In the genomic region with DNA sequence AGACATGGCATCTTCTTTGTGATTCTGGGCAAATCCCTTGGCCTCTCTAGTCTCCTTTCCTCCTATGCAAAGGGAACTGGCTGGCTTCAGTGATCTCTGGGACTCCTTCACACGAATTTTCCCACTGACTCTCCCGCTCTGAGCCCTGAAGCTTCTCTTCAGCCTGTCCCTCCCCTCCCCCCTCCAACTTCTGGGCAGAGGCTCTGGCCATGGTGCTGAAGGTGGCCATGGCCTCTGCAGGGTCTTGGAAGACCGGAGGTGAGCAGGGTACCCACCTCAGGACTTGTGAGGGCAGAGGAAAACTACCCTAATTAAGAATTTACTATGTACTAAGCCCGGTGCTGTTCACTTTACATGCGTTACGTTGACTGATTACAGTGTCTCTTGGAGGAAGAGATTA, we compare ENCODE assay signal across 15 cellular contexts. TPM values are rescaled to one million over a fixed set of nuclear protein-coding genes. Genes with fewer than 3 reads are reported as not detected.
DNase-seq lines count a peak whose midpoint lies in the region; ATAC-seq and TF ChIP-seq lines count a peak whose summit lies in the region.
"Had no signal": no experiment of that assay in that cellular context is flagged by ENCODE, and none has a peak within 500 bp of the region (broad histone marks: within the 10 kb centered on the region; RNA-seq: fewer than 3 reads in every experiment).

No MANE protein-coding gene starts in this region.

- H3K9me3 ChIP-seq in H9 (ENCODE audit: control insufficient read depth, low read depth, low read length) (no peaks in the 10 kb centered on the region), endodermal cell (ENCODE audit: control insufficient read depth, low read length) (no peaks in the 10 kb centered on the region)
- H3K9me3 ChIP-seq: SJSA1 had no signal

- no peak overlapping the region for H2BK5ac ChIP-seq in H9 (ENCODE audit: insufficient read length, low read length)

- WGBS in H9 (ENCODE audit: extremely low coverage, insufficient read length, low lambda C conversion rate) = no CpG with 5 or more reads among the region's 6 CpGs
- WGBS in endodermal cell (ENCODE audit: insufficient coverage in 1 of 2, insufficient read length in 1 of 2), 2 experiments = 29 to 43% methylated on average over 5 to 6 of the region's 6 CpGs

- TF ChIP-seq CTCF in H9 (conservative IDR thresholded peaks at IDR 0.05) (no peak), endodermal cell (conservative IDR thresholded peaks at IDR 0.05) (no peak), nephron progenitor cell (IDR thresholded peaks at IDR 0.05) (no peak)

- H4K91ac ChIP-seq in H9 (ENCODE audit: insufficient read length, low read depth, low read length) = no peak overlapping the region

- DNase-seq in H9 = peak; percentile 82
- DNase-seq in OCI-M1 (lab: John Stamatoyannopoulos, UW) = peak; percentile 60
- DNase-seq in endodermal cell = peak; percentile 93
- DNase-seq in nephron progenitor cell = peak; percentile 82
- DNase-seq in NCI-H524 (lab: John Stamatoyannopoulos, UW) = no peak
- no peak for DNase-seq in NCI-H2196 (lab: John Stamatoyannopoulos, UW; ENCODE audit: unreplicated experiment)
- DNase-seq in sciatic nerve (ENCODE audit: low spot score) = no peak
- no peak for DNase-seq in DMS79 treated with DMSO at 0.1 percent for 48 hours (lab: John Stamatoyannopoulos, UW)
- DNase-seq: activated CD4-positive, alpha-beta T cell treated with anti-CD3 and anti-CD28 coated beads for 48 hours; activated naive CD4-positive, alpha-beta T cell treated with anti-CD3 and anti-CD28 coated beads, Interleukin-2, amount 50 U/mL, for 16 hours; COR-L47; naive B cell; NCI-H2029 treated with DMSO at 0.1 percent for 48 hours; stimulated activated CD8-positive, alpha-beta memory T cell treated with anti-CD3 and anti-CD28 coated beads, Interleukin-4, amount 100 ng/mL, for 48 hours had no signal

- H3K23me2 ChIP-seq in H9 (ENCODE audit: insufficient read length, low read depth, low read length, poor library complexity, severe bottlenecking) = no peaks in the 10 kb centered on the region

- H3K4me3 ChIP-seq in endodermal cell (ENCODE audit: low read length) = no peak overlapping the region
- H3K4me3 ChIP-seq: SJSA1 had no signal

- H3K4me3 Mint-ChIP-seq in H9 (no peak overlapping the region; a peak in 1 of 5 replicates), endodermal cell (no peak overlapping the region), nephron progenitor cell (no peak overlapping the region)
- H3K4me3 Mint-ChIP-seq: naive B cell had no signal

- H3T11ph ChIP-seq in H9 (ENCODE audit: low read length) = no peak overlapping the region

- H3K27ac ChIP-seq in H9 (ENCODE audit: insufficient read length, low read depth, low read length) (no peak overlapping the region), endodermal cell (ENCODE audit: low read depth, low read length) (no peak overlapping the region)
- H3K27ac ChIP-seq: SJSA1 had no signal

- H3K27me3 Mint-ChIP-seq in H9 (ENCODE audit: low read depth) (no peaks in the 10 kb centered on the region; the same call in 1 of the 2 replicates), endodermal cell (ENCODE audit: insufficient read depth) (peaks cover 4% of the 10 kb centered on the region), nephron progenitor cell (ENCODE audit: low read depth, poor library complexity) (peaks cover 39% of the 10 kb centered on the region)

- H3K27ac Mint-ChIP-seq in H9 (no peak overlapping the region), endodermal cell (no peak overlapping the region), nephron progenitor cell (no peak overlapping the region)
- H3K27ac Mint-ChIP-seq: naive B cell had no signal

- H3K4me2 ChIP-seq in H9 (ENCODE audit: insufficient read depth, insufficient read length, low read length) = no peak overlapping the region

- H3K23ac ChIP-seq in H9 (ENCODE audit: insufficient read length, low read depth, low read length) = no peak overlapping the region

- no peaks in the 10 kb centered on the region for H3K79me1 ChIP-seq in H9 (ENCODE audit: insufficient read depth, low read depth, low read length, poor library complexity, severe bottlenecking)

- H3K4me1 Mint-ChIP-seq in H9 (peaks cover 31 to 41% of the 10 kb centered on the region in 2 experiments), endodermal cell (peaks cover 5% of the 10 kb centered on the region), nephron progenitor cell (peaks cover 10% of the 10 kb centered on the region)
- H3K4me1 Mint-ChIP-seq: naive B cell had no signal

- H2BK20ac ChIP-seq in H9 (ENCODE audit: low read depth, low read length, poor library complexity, severe bottlenecking) = no peak overlapping the region

- H3K14ac ChIP-seq in H9 (ENCODE audit: insufficient read depth, low read length) = no peak overlapping the region

- H3K18ac ChIP-seq in H9 (ENCODE audit: insufficient read length, low read depth, low read length) = no peak overlapping the region

- H3K9me3 Mint-ChIP-seq in H9 (no peaks in the 10 kb centered on the region; a peak in 1 of 5 replicates), endodermal cell (no peaks in the 10 kb centered on the region), nephron progenitor cell (no peaks in the 10 kb centered on the region)

- no peak overlapping the region for H4K8ac ChIP-seq in H9 (replicated peaks; ENCODE audit: insufficient read length, low read depth, low read length)

- no peak overlapping the region for H2AFZ ChIP-seq in H9 (ENCODE audit: low read length)

- ATAC-seq in sciatic nerve = no peak

- no peaks in the 10 kb centered on the region for H3K36me3 ChIP-seq in endodermal cell (ENCODE audit: control insufficient read depth, insufficient read depth, low read length)
- H3K36me3 ChIP-seq: SJSA1 had no signal

- H3K79me2 ChIP-seq in H9 (ENCODE audit: insufficient read depth, low read length) = no peaks in the 10 kb centered on the region

- H3K4me1 ChIP-seq in H9 (ENCODE audit: insufficient read depth, low read length) (no peaks in the 10 kb centered on the region; the same call in none of the 2 replicates), endodermal cell (ENCODE audit: control insufficient read depth, insufficient read depth, low read length) (no peaks in the 10 kb centered on the region)
- H3K4me1 ChIP-seq: SJSA1 had no signal

- H3K27me3 ChIP-seq in H9 (ENCODE audit: insufficient read depth, low read length) (no peaks in the 10 kb centered on the region), endodermal cell (ENCODE audit: control insufficient read depth, insufficient read depth, low read length, poor library complexity, severe bottlenecking) (no peaks in the 10 kb centered on the region)
- H3K27me3 ChIP-seq: SJSA1 had no signal

- no peak overlapping the region for H3K56ac ChIP-seq in H9 (ENCODE audit: insufficient read length, low read depth, low read length)

- intact Hi-C loops in sciatic nerve (cut with DNase I) = no loop called here

- H2BK15ac ChIP-seq in H9 (ENCODE audit: low read depth, low read length) = no peak overlapping the region

- no peaks in the 10 kb centered on the region for H4K20me1 ChIP-seq in H9 (ENCODE audit: control insufficient read depth, insufficient read depth, insufficient read length)

- H3K36me3 Mint-ChIP-seq in H9 (ENCODE audit: insufficient read depth in 1 of 3, low read depth in 3 of 3) (peaks cover 1 to 4% (median 3%) of the 10 kb centered on the region in 3 experiments; a peak in 3 of 7 replicates), endodermal cell (ENCODE audit: low read depth) (no peaks in the 10 kb centered on the region), nephron progenitor cell (ENCODE audit: low read depth) (no peaks in the 10 kb centered on the region)
- H3K36me3 Mint-ChIP-seq: naive B cell had no signal

- H2BK12ac ChIP-seq in H9 (ENCODE audit: insufficient read length, low read depth, low read length) = no peak overlapping the region

- H4K5ac ChIP-seq in H9 (ENCODE audit: insufficient read length, low read depth, low read length) = no peak overlapping the region

- H2BK120ac ChIP-seq in H9 (ENCODE audit: low read depth, low read length, poor library complexity, severe bottlenecking) = no peak overlapping the region

- H3K4ac ChIP-seq in H9 (ENCODE audit: low read depth, low read length) = no peak overlapping the region

- H2AK5ac ChIP-seq in H9 (ENCODE audit: insufficient read length, low read length) = no peak overlapping the region

- H3K9ac ChIP-seq in H9 (ENCODE audit: extremely low read depth, insufficient read length, low read length) (no peak overlapping the region), endodermal cell (ENCODE audit: extremely low read depth, low read length, poor library complexity, severe bottlenecking) (no peak overlapping the region)

RNA-seq across cellular contexts. Expression of gene POU3F1, which starts 29.4 kb away (rescaled TPM):
- total RNA-seq in H9 (2021) (5.8 and 7.0 TPM in 2 replicates), endodermal cell (under 1 TPM; 0.20 to 0.46 TPM), sciatic nerve (19.1 TPM)
- polyA plus RNA-seq in endodermal cell (2013, experiment 1 of 2) = 9.7 TPM
- polyA plus RNA-seq in endodermal cell (2013, experiment 2 of 2) = 8.6 TPM

Comparison
In these comparisons a context has a peak if more than half of its experiments do, and no peak if none do; other contexts are left out.
1. DNase-seq: peak in H9 (single experiment), OCI-M1 (single experiment), endodermal cell (single experiment) and nephron progenitor cell (single experiment); none in NCI-H524 (0 of 2), NCI-H2196 (single experiment), sciatic nerve (single experiment) and DMS79 treated with DMSO at 0.1 percent for 48 hours (single experiment).